29 cellular contexts compared by ENCODE assay signal in genomic region chr5:135596788-135597187, GRCh38. TPM values are rescaled to one million over a fixed set of nuclear protein-coding genes. Genes with fewer than 3 reads are reported as not detected.
"Had no signal": no experiment of that assay in that cellular context is flagged by ENCODE, and none has a peak within 500 bp of the region (broad histone marks: within the 10 kb centered on the region; RNA-seq: fewer than 3 reads in every experiment).

No MANE protein-coding gene starts in this region.

- H3K4me3 ChIP-seq: cardiac muscle cell, MG63, Peyer's patch, SJSA1 had no signal

- H3K27me3 ChIP-seq: cardiac muscle cell, Peyer's patch had no signal

- H3K27ac ChIP-seq: cardiac muscle cell, Peyer's patch, SJSA1 had no signal

- ATAC-seq: activated CD8-positive, alpha-beta T cell treated with anti-CD3 and anti-CD28 coated beads, Interleukin-2, amount 10 ng/mL, durations not matched to agents 7 days and 5 days; activated naive CD8-positive, alpha-beta T cell treated with anti-CD3 and anti-CD28 coated beads, Interleukin-2, amount 50 U/mL, for 24 hours; PC-3 had no signal

- H3K4me1 ChIP-seq: Peyer's patch, SJSA1 had no signal

- H3K9me3 ChIP-seq: MG63, Peyer's patch, SJSA1, SK-N-SH had no signal

- H3K36me3 ChIP-seq: cardiac muscle cell, MG63, Peyer's patch, SJSA1 had no signal

- DNase-seq: activated CD4-positive, alpha-beta T cell treated with anti-CD3 and anti-CD28 coated beads, Interleukin-2, amount 10 ng/mL, durations not matched to agents 7 days and 5 days; activated CD4-positive, alpha-beta T cell treated with anti-CD3 and anti-CD28 coated beads, Interleukin-2, amount 50 U/mL, for 48 hours; activated CD8-positive, alpha-beta memory T cell treated with anti-CD3 and anti-CD28 coated beads, Interleukin-2, amount 50 U/mL, for 48 hours; activated CD8-positive, alpha-beta T cell treated with anti-CD3 and anti-CD28 coated beads, Interleukin-2, amount 10 ng/mL, durations not matched to agents 7 days and 5 days; activated effector memory CD4-positive, alpha-beta T cell treated with Interleukin-2 at 50 U/mL for 16 hours; activated naive CD4-positive, alpha-beta T cell treated with anti-CD3 and anti-CD28 coated beads, Interleukin-2, amount 10 ng/mL, durations not matched to agents 7 days and 5 days; activated naive CD8-positive, alpha-beta T cell treated with anti-CD3 and anti-CD28 coated beads, Interleukin-2, amount 50 U/mL, for 24 hours; activated T-cell treated with anti-CD3 and anti-CD28 coated beads, Interleukin-2, amount 50 U/mL, for 48 hours; amniotic stem cell; Kasumi-1; KG1; MG63; NCI-H1092; NCI-H1436 treated with DMSO at 0.1 percent for 48 hours; NCI-H1694 treated with DMSO at 0.1 percent for 48 hours; NCI-H2029 treated with DMSO at 0.1 percent for 48 hours; NCI-H2107; NCI-H2171; NCI-H510A; NCI-H526; NCI-H748 treated with DMSO at 0.1 percent for 48 hours; NK-92 treated with Interleukin-12 subunit alpha and Interleukin-12 subunit beta, amount 100 ng/mL, for 24 hours; PC-3; Peyer's patch; RPMI8226; SHP77 treated with DMSO at 0.1 percent for 48 hours; SK-N-SH had no signal

RNA-seq across cellular contexts. Expression of gene CXCL14, which starts 18.0 kb away (rescaled TPM):
- total RNA-seq: activated CD4-positive, alpha-beta T cell treated with anti-CD3 and anti-CD28 coated beads, Interleukin-2, amount 10 ng/mL, durations not matched to agents 7 days and 5 days; activated CD8-positive, alpha-beta T cell treated with anti-CD3 and anti-CD28 coated beads, Interleukin-2, amount 10 ng/mL, durations not matched to agents 7 days and 5 days; PC-3 had no signal
